In the genomic region with DNA sequence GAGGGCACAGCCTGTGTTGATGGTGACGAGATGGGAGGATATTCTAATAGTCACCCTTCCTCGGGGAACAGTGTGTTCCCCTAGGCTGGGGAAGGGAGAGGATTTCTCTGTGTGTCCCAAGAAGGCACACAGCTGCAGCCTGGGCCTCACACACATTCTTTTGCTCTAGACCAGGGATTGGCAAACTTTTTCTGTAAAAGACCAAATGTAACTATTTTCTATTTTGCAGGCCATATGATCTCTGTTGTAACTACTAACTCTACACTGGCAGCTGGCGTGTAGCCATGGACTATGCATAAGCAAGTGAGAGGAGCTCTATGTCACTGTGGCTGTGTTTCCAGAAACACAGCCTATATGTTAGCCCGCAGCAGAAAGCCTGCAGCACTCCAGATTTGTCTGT, we compare ENCODE assay signal across 25 cellular contexts.
DNase-seq lines count a peak whose midpoint lies in the region; ATAC-seq, FAIRE-seq and TF ChIP-seq lines count a peak whose summit lies in the region.
"Had no signal": no experiment of that assay in that cellular context is flagged by ENCODE, and none has a peak within 500 bp of the region (broad histone marks: within the 10 kb centered on the region; RNA-seq: fewer than 3 reads in every experiment).

No MANE protein-coding gene starts in this region.

- intact Hi-C loops in gastrocnemius medialis (cut with DNase I; ENCODE audit: low total_unique reads): no loop called here
- intact Hi-C loops in pancreas (cut with DNase I): no loop called here

- TF ChIP-seq CTCF in choroid plexus epithelial cell (conservative IDR thresholded peaks at IDR 0.05; ENCODE audit: low read depth, low read length): no peak
- TF ChIP-seq CTCF in gastrocnemius medialis (IDR thresholded peaks at IDR 0.05 in 4 of 5, conservative IDR thresholded peaks at IDR 0.05 in 1 of 5): no peak
- no peak for TF ChIP-seq CTCF in pancreas (IDR thresholded peaks at IDR 0.05)

- H3K27me3 ChIP-seq in gastrocnemius medialis (no peaks in the 10 kb centered on the region), pancreas (no peaks in the 10 kb centered on the region)
- H3K27me3 ChIP-seq: Peyer's patch, tibial artery had no signal

- H3K4me3 ChIP-seq in choroid plexus epithelial cell (ENCODE audit: low read depth, low read length) (no peak overlapping the region), gastrocnemius medialis (no peak overlapping the region), pancreas (no peak overlapping the region)
- H3K4me3 ChIP-seq: Peyer's patch, tibial artery had no signal

- ATAC-seq in gastrocnemius medialis: peak; percentile 68 to 74
- ATAC-seq in pancreas: no peak
- ATAC-seq in GM21526 (IDR thresholded peaks at IDR 0.05; ENCODE audit: low FRiP score, unreplicated experiment): no peak
- ATAC-seq: esophagus mucosa; stimulated activated naive B cell treated with anti-CD40 and anti-IgM and Interleukin-4, amounts not matched to agents 10 μg/mL and 1 μg/mL and 100 μg/mL, for 72 hours; T-helper 17 cell had no signal

- WGBS in pancreas, 2 donors: 85 to 86% methylated on average over 4 of the region's 4 CpGs

- no peaks in the 10 kb centered on the region for H3K36me3 ChIP-seq in gastrocnemius medialis
- H3K36me3 ChIP-seq in pancreas: no peaks in the 10 kb centered on the region
- H3K36me3 ChIP-seq: Peyer's patch, tibial artery had no signal

- peaks cover 0 to 2% of the 10 kb centered on the region in 2 donors for H3K4me1 ChIP-seq in gastrocnemius medialis
- no peaks in the 10 kb centered on the region for H3K4me1 ChIP-seq in pancreas
- H3K4me1 ChIP-seq: parathyroid adenoma, Peyer's patch, tibial artery had no signal

- DNase-seq in LHCN-M2 (ENCODE audit: low read depth) (peak; percentile 42), choroid plexus epithelial cell (ENCODE audit: low read depth) (peak; percentile 80), left kidney (ENCODE audit: low read depth, low spot score) (peak; percentile 26), gastrocnemius medialis (no peak), pancreas (no peak)
- DNase-seq in activated CD4-positive, alpha-beta T cell treated with anti-CD3 and anti-CD28 coated beads for 4 hours: no peak
- DNase-seq in activated CD4-positive, alpha-beta T cell treated with anti-CD3 and anti-CD28 coated beads for 1 hour: no peak
- DNase-seq: activated CD4-positive, alpha-beta memory T cell treated with anti-CD3 and anti-CD28 coated beads for 36 hours; activated gamma-delta T cell; amniotic stem cell; caudate nucleus; CD4-positive, alpha-beta memory T cell; DMS79 treated with DMSO at 0.1 percent for 48 hours; immature natural killer cell; KBM-7; NCI-H1930; Peyer's patch; stimulated activated CD4-positive, alpha-beta T cell treated with anti-CD3 and anti-CD28 coated beads, Interleukin-1b, Interleukin-23, amount 100 ng/mL, for 48 hours; stimulated activated naive B cell treated with anti-CD40 and anti-IgM and Interleukin-4, amounts not matched to agents 10 μg/mL and 1 μg/mL and 100 μg/mL, for 72 hours; T-helper 17 cell; tibial artery had no signal

- H3K27ac ChIP-seq in gastrocnemius medialis (peak overlapping the region in 1 of 4 donors; percentile 2), pancreas (no peak overlapping the region)
- H3K27ac ChIP-seq: parathyroid adenoma, Peyer's patch, tibial artery had no signal

- in situ Hi-C loops in gastrocnemius medialis (cut with MboI; ENCODE audit: low sequenced_read_pairs in 4 of 4): no loop called here

- FAIRE-seq in pancreas (lab: Jason Lieb, UNC): no peak
- FAIRE-seq: H54 had no signal

- no peak for TF ChIP-seq POLR2A in gastrocnemius medialis (IDR thresholded peaks at IDR 0.05)

- H3K9me3 ChIP-seq in gastrocnemius medialis (no peaks in the 10 kb centered on the region), pancreas (no peaks in the 10 kb centered on the region)
- H3K9me3 ChIP-seq: Peyer's patch, tibial artery had no signal

Comparison
In these comparisons a context has a peak if more than half of its experiments do, and no peak if none do; other contexts are left out.
1. DNase-seq: peak in LHCN-M2 (single experiment), choroid plexus epithelial cell (single experiment) and left kidney (single experiment); none in gastrocnemius medialis (0 of 2), activated CD4-positive, alpha-beta T cell treated with anti-CD3 and anti-CD28 coated beads for 4 hours (0 of 2), activated CD4-positive, alpha-beta T cell treated with anti-CD3 and anti-CD28 coated beads for 1 hour (single experiment) and pancreas (0 of 6).
2. ATAC-seq: peak in gastrocnemius medialis (2 of 2); none in pancreas (0 of 4) and GM21526 (single experiment).